Comparison of ENCODE assay signal across 8 cellular contexts in genomic region chr3:100737334-100737733, GRCh38. TPM values are rescaled to one million over a fixed set of nuclear protein-coding genes. Genes with fewer than 3 reads are reported as not detected.
DNase-seq lines count a peak whose midpoint lies in the region; ATAC-seq and TF ChIP-seq lines count a peak whose summit lies in the region.

No MANE protein-coding gene starts in this region.

- intact Hi-C loops in A673 (cut with micrococcal nuclease; ENCODE audit: unreplicated experiment) = loop anchor here (5.0 to 10.0 kb wide), 3 partner anchors 273 to 645 kb away; no protein-coding TSS in a partner anchor

- H3K9me3 ChIP-seq in A673 (ENCODE audit: low read depth, low read length, poor library complexity, severe bottlenecking) = no peaks in the 10 kb centered on the region

- no peak overlapping the region for H3K27ac ChIP-seq in A673 (ENCODE audit: low read depth, low read length, poor library complexity, severe bottlenecking)

- no peak overlapping the region for H3K4me3 Mint-ChIP-seq in activated CD8-positive, alpha-beta memory T cell treated with anti-CD3 and anti-CD28 coated beads, Interleukin-2, amount 10 ng/mL, durations not matched to agents 7 days and 5 days
- no peak overlapping the region for H3K4me3 Mint-ChIP-seq in mesothelial cell of epicardium

- ATAC-seq in SK-N-SH treated with all-trans-retinoic acid at 6 μM for 48 hours = peak; percentile 69; the same call in 2 of the 3 replicates
- ATAC-seq in activated CD8-positive, alpha-beta memory T cell treated with anti-CD3 and anti-CD28 coated beads, Interleukin-2, amount 10 ng/mL, durations not matched to agents 7 days and 5 days = no peak
- no peak for ATAC-seq in GM19397 (IDR thresholded peaks at IDR 0.05; ENCODE audit: unreplicated experiment)

- H3K36me3 ChIP-seq in A673 (ENCODE audit: insufficient read depth, low read length, poor library complexity, severe bottlenecking) = peaks cover 98% of the 10 kb centered on the region

- H3K27me3 Mint-ChIP-seq in activated CD8-positive, alpha-beta memory T cell treated with anti-CD3 and anti-CD28 coated beads, Interleukin-2, amount 10 ng/mL, durations not matched to agents 7 days and 5 days = no peaks in the 10 kb centered on the region
- no peaks in the 10 kb centered on the region for H3K27me3 Mint-ChIP-seq in mesothelial cell of epicardium (ENCODE audit: low read depth)

- CTCF ChIA-PET in A673 (lab: Charles Lee) = no interaction called here
- CTCF ChIA-PET in activated CD8-positive, alpha-beta memory T cell treated with anti-CD3 and anti-CD28 coated beads, Interleukin-2, amount 10 ng/mL, durations not matched to agents 7 days and 5 days (lab: Charles Lee) = interaction anchor here (0.7 kb wide), 1 partner anchor 19 kb away, joined by 3 read pairs; no protein-coding TSS in a partner anchor

- H3K27ac Mint-ChIP-seq in activated CD8-positive, alpha-beta memory T cell treated with anti-CD3 and anti-CD28 coated beads, Interleukin-2, amount 10 ng/mL, durations not matched to agents 7 days and 5 days = no peak overlapping the region
- no peak overlapping the region for H3K27ac Mint-ChIP-seq in mesothelial cell of epicardium

- peak; percentile 54 for TF ChIP-seq CTCF in A673 (conservative IDR thresholded peaks at IDR 0.05; ENCODE audit: low read depth, low read length)
- TF ChIP-seq CTCF in GM12873 (IDR thresholded peaks at IDR 0.05; ENCODE audit: insufficient read depth, low read depth, low read length, missing control alignments) = peak; percentile 44
- TF ChIP-seq CTCF in mesothelial cell of epicardium (IDR thresholded peaks at IDR 0.05; ENCODE audit: unreplicated experiment) = no peak

- POLR2A ChIA-PET in A673 (lab: Charles Lee; ENCODE audit: low non-redundant PET) = no interaction called here

- no peak overlapping the region for H3K4me3 ChIP-seq in A673 (ENCODE audit: low read depth, low read length, poor library complexity, severe bottlenecking)

- no peaks in the 10 kb centered on the region for H3K4me1 ChIP-seq in A673 (ENCODE audit: insufficient read depth, low read length, poor library complexity, severe bottlenecking)

- H3K27me3 ChIP-seq in A673 (replicated peaks; ENCODE audit: insufficient read depth, low read depth, low read length, poor library complexity) = no peaks in the 10 kb centered on the region

- peaks cover 43% of the 10 kb centered on the region for H3K36me3 Mint-ChIP-seq in activated CD8-positive, alpha-beta memory T cell treated with anti-CD3 and anti-CD28 coated beads, Interleukin-2, amount 10 ng/mL, durations not matched to agents 7 days and 5 days
- peaks cover 26% of the 10 kb centered on the region for H3K36me3 Mint-ChIP-seq in mesothelial cell of epicardium

- peak; percentile 57 for DNase-seq in A673 (ENCODE audit: low spot score)
- DNase-seq in iPS-NIHi11 (ENCODE audit: low spot score) = peak; percentile 45
- no peak for DNase-seq in activated CD8-positive, alpha-beta memory T cell treated with anti-CD3 and anti-CD28 coated beads, Interleukin-2, amount 10 ng/mL, durations not matched to agents 7 days and 5 days
- DNase-seq in mesothelial cell of epicardium (ENCODE audit: low spot score in 2 of 2, unreplicated experiment in 2 of 2) = no peak
- no peak for DNase-seq in hepatic stellate cell (ENCODE audit: low spot score)

- no peaks in the 10 kb centered on the region for H3K9me3 Mint-ChIP-seq in activated CD8-positive, alpha-beta memory T cell treated with anti-CD3 and anti-CD28 coated beads, Interleukin-2, amount 10 ng/mL, durations not matched to agents 7 days and 5 days (ENCODE audit: low read depth)
- H3K9me3 Mint-ChIP-seq in mesothelial cell of epicardium = no peaks in the 10 kb centered on the region

- no TSS peak for BruUV-seq in A673 (replicated peaks; lab: Mats Ljungman, UMichigan)

- peaks cover 14% of the 10 kb centered on the region for H3K4me1 Mint-ChIP-seq in activated CD8-positive, alpha-beta memory T cell treated with anti-CD3 and anti-CD28 coated beads, Interleukin-2, amount 10 ng/mL, durations not matched to agents 7 days and 5 days
- H3K4me1 Mint-ChIP-seq in mesothelial cell of epicardium = peaks cover 15% of the 10 kb centered on the region

TF ChIP-seq in SK-N-SH treated with all-trans-retinoic acid at 6 μM for 48 hours, 23 proteins besides CTCF, POLR2A, EP300 and RAD21:
- no peak for TF ChIP-seq POU6F1 (CRISPR knock-in tag; IDR thresholded peaks at IDR 0.05; ENCODE audit: borderline replicate concordance, low read depth)
- TF ChIP-seq TSHZ2 (CRISPR knock-in tag; IDR thresholded peaks at IDR 0.05) = no peak
- no peak for TF ChIP-seq GLIS3 (CRISPR knock-in tag; IDR thresholded peaks at IDR 0.05)
- no peak for TF ChIP-seq ZFP30 (CRISPR knock-in tag; IDR thresholded peaks at IDR 0.05)
- no peak for TF ChIP-seq CSDC2 (CRISPR knock-in tag; IDR thresholded peaks at IDR 0.05)
- no peak for TF ChIP-seq ESRRG (CRISPR knock-in tag; IDR thresholded peaks at IDR 0.05)
- TF ChIP-seq ZC3H10 (CRISPR knock-in tag; IDR thresholded peaks at IDR 0.05) = no peak
- no peak for TF ChIP-seq BACH2 (CRISPR knock-in tag; IDR thresholded peaks at IDR 0.05; ENCODE audit: borderline replicate concordance)
- no peak for TF ChIP-seq TOX (CRISPR knock-in tag; IDR thresholded peaks at IDR 0.05; ENCODE audit: borderline replicate concordance)
- no peak for TF ChIP-seq PPARA (CRISPR knock-in tag; IDR thresholded peaks at IDR 0.05; ENCODE audit: borderline replicate concordance)
- TF ChIP-seq ISL1 (CRISPR knock-in tag; IDR thresholded peaks at IDR 0.05) = no peak
- no peak for TF ChIP-seq TCF4 (CRISPR knock-in tag; IDR thresholded peaks at IDR 0.05; ENCODE audit: borderline replicate concordance)
- no peak for TF ChIP-seq ARNTL (CRISPR knock-in tag; IDR thresholded peaks at IDR 0.05; ENCODE audit: borderline replicate concordance, low read depth)
- no peak for TF ChIP-seq SNAI2 (CRISPR knock-in tag; IDR thresholded peaks at IDR 0.05)
- no peak for TF ChIP-seq ZNF565 (CRISPR knock-in tag; conservative IDR thresholded peaks at IDR 0.05; ENCODE audit: low read depth)
TF ChIP-seq in SK-N-SH treated with all-trans-retinoic acid at 6 μM for 48 hours: peak in this region for 0.

RNA-seq across cellular contexts. Expression of gene TFG, which starts 28.0 kb away (rescaled TPM):
- total RNA-seq in A673 (2021) = 150 and 157 TPM in 2 replicates
- 10 to 100 TPM; 44.0 to 49.0 TPM for total RNA-seq in activated CD8-positive, alpha-beta memory T cell treated with anti-CD3 and anti-CD28 coated beads, Interleukin-2, amount 10 ng/mL, durations not matched to agents 7 days and 5 days
- total RNA-seq in mesothelial cell of epicardium = 109 to 116 TPM (median 111 TPM) in 3 replicates

Comparison
In these comparisons a context has a peak if more than half of its experiments do, and no peak if none do; other contexts are left out.
1. DNase-seq: peak in A673 (single experiment) and iPS-NIHi11 (single experiment); none in activated CD8-positive, alpha-beta memory T cell treated with anti-CD3 and anti-CD28 coated beads, Interleukin-2, amount 10 ng/mL, durations not matched to agents 7 days and 5 days (single experiment), mesothelial cell of epicardium (0 of 2) and hepatic stellate cell (single experiment).